ENCODE assay signal across 8 cellular contexts in the genomic region with DNA sequence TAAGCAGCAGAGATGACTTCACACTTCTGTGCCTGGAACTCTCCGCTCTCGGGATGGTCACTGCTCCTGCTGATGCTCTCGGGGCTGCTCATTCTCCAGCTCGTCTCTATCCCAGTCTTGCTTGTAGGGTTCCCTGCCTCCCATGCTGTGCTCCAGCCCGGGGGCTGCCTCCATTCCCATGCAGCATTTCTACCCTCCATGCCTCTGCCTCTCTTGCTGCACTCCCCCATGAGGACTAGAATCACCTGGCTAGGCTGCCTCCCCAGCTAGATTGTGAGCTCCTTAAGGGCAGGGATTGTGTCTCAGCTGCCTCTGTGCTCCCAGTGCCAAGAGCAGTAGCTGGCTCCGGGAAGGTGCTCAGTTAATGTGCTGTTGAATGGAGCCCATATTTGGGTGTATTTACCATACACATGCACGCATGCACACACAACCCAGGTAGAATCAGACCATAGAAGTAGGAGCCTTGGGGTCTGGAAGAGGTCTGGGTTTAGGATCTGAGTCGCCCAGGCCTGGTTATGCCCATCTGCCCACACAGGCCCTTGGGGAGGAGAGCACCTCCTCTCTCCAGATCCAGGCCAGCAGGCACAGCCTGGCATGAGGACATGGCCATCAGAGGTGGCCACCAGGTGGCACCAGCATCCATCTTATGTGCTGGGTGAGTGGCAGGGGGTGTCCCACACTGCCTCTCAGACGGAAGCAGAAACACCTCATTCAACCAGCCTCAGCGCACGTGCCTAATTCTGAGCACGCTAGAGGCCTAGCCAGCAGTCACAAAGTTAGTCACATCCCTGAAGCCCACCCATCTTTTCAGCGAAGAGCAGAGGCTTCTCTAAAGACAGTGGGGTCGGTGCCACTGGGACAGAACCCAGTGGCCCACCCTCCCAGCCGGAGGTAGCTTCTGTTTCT. TPM values are rescaled to one million over a fixed set of nuclear protein-coding genes. Genes with fewer than 3 reads are reported as not detected.
DNase-seq lines count a peak whose midpoint lies in the region; ATAC-seq and TF ChIP-seq lines count a peak whose summit lies in the region.

No MANE protein-coding gene starts in this region.

- intact Hi-C loops in lower lobe of right lung (cut with DNase I) = no loop called here

- H3K27me3 ChIP-seq in lower lobe of right lung (ENCODE audit: low read depth) = no peaks in the 10 kb centered on the region

- H3K4me3 ChIP-seq in AG10803 (ENCODE audit: low read length) (no peak overlapping the region), lower lobe of right lung (no peak overlapping the region)

- peak; percentile 85 for TF ChIP-seq CTCF in AG10803 (conservative IDR thresholded peaks at IDR 0.05; ENCODE audit: low read length)
- peak; percentile 96 for TF ChIP-seq CTCF in lower lobe of right lung (IDR thresholded peaks at IDR 0.05)

- no peaks in the 10 kb centered on the region for H3K9me3 ChIP-seq in lower lobe of right lung

- peaks cover 74% of the 10 kb centered on the region for H3K36me3 ChIP-seq in lower lobe of right lung

- peaks cover 25% of the 10 kb centered on the region for H3K4me1 ChIP-seq in lower lobe of right lung

- H3K27ac ChIP-seq in lower lobe of right lung = no peak overlapping the region

- ATAC-seq in GM18868 (IDR thresholded peaks at IDR 0.05; ENCODE audit: unreplicated experiment) (peak; percentile 82), HG03378 (IDR thresholded peaks at IDR 0.05; ENCODE audit: unreplicated experiment) (peak; percentile 49), lower lobe of right lung (peak; percentile 89 to 91)

- peak; percentile 75 for DNase-seq in AG10803 (ENCODE audit: low read depth)
- DNase-seq in NCI-H69 (lab: John Stamatoyannopoulos, UW) = peak; percentile 84
- DNase-seq in activated CD4-positive, alpha-beta T cell treated with anti-CD3 and anti-CD28 coated beads, Interleukin-2, amount 50 U/mL, for 4 hours = peak; percentile 90 to 91
- peak; percentile 62 for DNase-seq in dedifferentiated amniotic fluid mesenchymal stem cell (ENCODE audit: extremely low spot score)
- peak; percentile 90 for DNase-seq in lower lobe of right lung
- DNase-seq in stimulated activated CD8-positive, alpha-beta memory T cell treated with anti-CD3 and anti-CD28 coated beads, Interleukin-15, amount 100 ng/mL, for 48 hours (ENCODE audit: low read depth in 2 of 2) = peak; percentile 80 to 81

RNA-seq across cellular contexts. Expression of a gene that starts 9.3 kb away (rescaled TPM):
- 53.1 TPM for total RNA-seq in lower lobe of right lung

RNA-seq across cellular contexts. Expression of a gene that starts 11.6 kb away (rescaled TPM):
- total RNA-seq in lower lobe of right lung = 62.7 TPM

RNA-seq across cellular contexts. Expression of a gene that starts 12.8 kb away (rescaled TPM):
- total RNA-seq in lower lobe of right lung = 6.6 TPM

RNA-seq across cellular contexts. Expression of a gene that starts 13.3 kb away (rescaled TPM):
- total RNA-seq in lower lobe of right lung = 14.3 TPM

RNA-seq across cellular contexts. Expression of a gene that starts 42.6 kb away (rescaled TPM):
- 6.6 TPM for total RNA-seq in lower lobe of right lung
